ENCODE assay signal across 27 cellular contexts in the genomic region with DNA sequence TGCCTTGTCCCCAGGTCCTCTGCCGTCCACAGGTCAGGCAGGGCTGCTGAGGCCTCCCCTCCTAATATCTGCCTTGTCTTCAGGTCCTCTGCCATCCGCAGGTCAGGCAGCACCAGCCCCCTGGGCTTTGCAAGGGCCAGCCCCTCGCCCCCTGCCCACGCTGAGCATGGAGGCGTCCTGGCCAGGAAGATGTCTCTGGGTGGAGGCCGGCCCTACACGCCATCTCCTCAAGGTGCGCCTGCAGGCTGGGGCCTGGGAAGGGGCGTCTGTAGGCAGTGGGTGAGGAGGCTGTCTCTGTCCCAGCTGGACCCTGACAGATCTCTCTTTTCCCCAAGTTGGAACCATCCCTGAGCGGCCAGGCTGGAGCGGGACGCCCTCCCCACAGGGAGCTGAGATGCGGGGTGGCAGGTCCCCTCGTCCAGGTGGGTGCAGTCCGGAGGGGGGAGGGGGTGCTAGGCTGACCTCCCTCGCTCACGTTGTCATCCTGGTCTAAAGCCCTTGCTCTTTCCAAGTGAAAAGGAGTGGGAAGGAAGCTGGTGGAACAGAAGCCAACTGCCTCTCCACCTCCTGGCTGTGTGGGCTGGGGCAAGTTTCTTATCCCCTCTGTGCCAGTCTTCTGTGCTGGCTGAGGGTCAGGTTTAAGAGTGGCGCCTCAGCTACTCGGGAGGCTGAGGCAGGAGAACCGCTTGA.
"Had no signal": no experiment of that assay in that cellular context is flagged by ENCODE, and none has a peak within 500 bp of the region (broad histone marks: within the 10 kb centered on the region; RNA-seq: fewer than 3 reads in every experiment).

No MANE protein-coding gene starts in this region.

- H3K27ac ChIP-seq: coronary artery, esophagus squamous epithelium, left ventricle myocardium inferior, lower lobe of right lung, ovary, psoas muscle, skin epidermis, spleen, suprapubic skin, transverse colon, upper lobe of right lung, uterus had no signal

- H3K9me3 ChIP-seq: esophagus squamous epithelium, left ventricle myocardium inferior, lower lobe of right lung, ovary, psoas muscle, spleen, suprapubic skin, transverse colon, upper lobe of right lung, uterus had no signal

- H3K4me3 Mint-ChIP-seq: naive thymus-derived CD8-positive, alpha-beta T cell; nephron progenitor cell; stimulated activated naive CD8-positive, alpha-beta T cell treated with anti-CD3 and anti-CD28 coated beads, Interleukin-15, amount 100 ng/mL, for 72 hours had no signal

- H3K27me3 ChIP-seq: esophagus squamous epithelium, ovary, spleen, suprapubic skin, transverse colon, upper lobe of right lung, uterus had no signal

- H3K36me3 ChIP-seq: uterus had no signal

- H3K9me3 Mint-ChIP-seq: naive thymus-derived CD8-positive, alpha-beta T cell; nephron progenitor cell; stimulated activated naive CD8-positive, alpha-beta T cell treated with anti-CD3 and anti-CD28 coated beads, Interleukin-15, amount 100 ng/mL, for 72 hours had no signal

- H3K4me3 ChIP-seq: coronary artery, esophagus squamous epithelium, left ventricle myocardium inferior, lower lobe of right lung, ovary, psoas muscle, skin epidermis, spleen, suprapubic skin, transverse colon, upper lobe of right lung, uterus had no signal

- H3K4me1 Mint-ChIP-seq: naive thymus-derived CD8-positive, alpha-beta T cell; nephron progenitor cell; stimulated activated naive CD8-positive, alpha-beta T cell treated with anti-CD3 and anti-CD28 coated beads, Interleukin-15, amount 100 ng/mL, for 72 hours had no signal

- FAIRE-seq: endometrium, islet of Langerhans had no signal

- H3K27ac Mint-ChIP-seq: nephron progenitor cell had no signal

- DNase-seq: dermis blood vessel endothelial cell; effector memory CD4-positive, alpha-beta T cell; erythroblast; esophagus squamous epithelium; foreskin melanocyte; kidney glomerular epithelial cell; left colon; left ventricle myocardium inferior; lower lobe of right lung; naive thymus-derived CD8-positive, alpha-beta T cell; nephron progenitor cell; nucleus accumbens; psoas muscle; spleen; stimulated activated CD4-positive, alpha-beta T cell treated with anti-CD3 and anti-CD28 coated beads, Interleukin-4, amount 100 ng/mL, for 4 hours; stimulated activated naive CD4-positive, alpha-beta T cell; stimulated activated naive CD8-positive, alpha-beta T cell treated with anti-CD3 and anti-CD28 coated beads, Interleukin-15, amount 100 ng/mL, for 72 hours; transverse colon; uterus had no signal

- ATAC-seq: left colon; lower lobe of right lung; naive thymus-derived CD8-positive, alpha-beta T cell; psoas muscle; right cardiac atrium; stimulated activated naive CD8-positive, alpha-beta T cell treated with anti-CD3 and anti-CD28 coated beads, Interleukin-15, amount 100 ng/mL, for 72 hours; upper lobe of right lung had no signal

- H3K27me3 Mint-ChIP-seq: naive thymus-derived CD8-positive, alpha-beta T cell; stimulated activated naive CD8-positive, alpha-beta T cell treated with anti-CD3 and anti-CD28 coated beads, Interleukin-15, amount 100 ng/mL, for 72 hours had no signal

- H3K4me1 ChIP-seq: uterus had no signal
